18 cellular contexts compared by ENCODE assay signal in genomic region chr3:179677884-179678283, GRCh38.
"Had no signal": no experiment of that assay in that cellular context is flagged by ENCODE, and none has a peak within 500 bp of the region (broad histone marks: within the 10 kb centered on the region; RNA-seq: fewer than 3 reads in every experiment).

No MANE protein-coding gene starts in this region.

- H3K4me1 ChIP-seq: colonic mucosa, foreskin keratinocyte, parathyroid adenoma, prostate gland had no signal

- DNase-seq: caudate nucleus; colonic mucosa; dermis blood vessel endothelial cell; foreskin keratinocyte; kidney; left cardiac atrium; mammary epithelial cell; naive thymus-derived CD4-positive, alpha-beta T cell; nephron progenitor cell; retina; sigmoid colon; small intestine; stimulated activated CD4-positive, alpha-beta T cell treated with anti-CD3 and anti-CD28 coated beads, Interleukin-2, amount 100 ng/mL, for 48 hours; transverse colon had no signal

- H3K27ac ChIP-seq: colonic mucosa, foreskin keratinocyte, hepatocyte, parathyroid adenoma, prostate gland, sigmoid colon, thoracic aorta, transverse colon had no signal

- H3K9ac ChIP-seq: parathyroid adenoma had no signal

- H3K27me3 ChIP-seq: colonic mucosa, foreskin keratinocyte, hepatocyte, sigmoid colon, transverse colon had no signal

- H3K4me3 ChIP-seq: colonic mucosa, hepatocyte, prostate gland, sigmoid colon, thoracic aorta, transverse colon had no signal

- H3K36me3 ChIP-seq: colonic mucosa, prostate gland, sigmoid colon, thoracic aorta, transverse colon had no signal

- H3K9me3 ChIP-seq: colonic mucosa, prostate gland, sigmoid colon, thoracic aorta, transverse colon had no signal

- ATAC-seq: foreskin keratinocyte; naive thymus-derived CD4-positive, alpha-beta T cell had no signal
